Comparison of ENCODE assay signal across 8 cellular contexts in the genomic region with DNA sequence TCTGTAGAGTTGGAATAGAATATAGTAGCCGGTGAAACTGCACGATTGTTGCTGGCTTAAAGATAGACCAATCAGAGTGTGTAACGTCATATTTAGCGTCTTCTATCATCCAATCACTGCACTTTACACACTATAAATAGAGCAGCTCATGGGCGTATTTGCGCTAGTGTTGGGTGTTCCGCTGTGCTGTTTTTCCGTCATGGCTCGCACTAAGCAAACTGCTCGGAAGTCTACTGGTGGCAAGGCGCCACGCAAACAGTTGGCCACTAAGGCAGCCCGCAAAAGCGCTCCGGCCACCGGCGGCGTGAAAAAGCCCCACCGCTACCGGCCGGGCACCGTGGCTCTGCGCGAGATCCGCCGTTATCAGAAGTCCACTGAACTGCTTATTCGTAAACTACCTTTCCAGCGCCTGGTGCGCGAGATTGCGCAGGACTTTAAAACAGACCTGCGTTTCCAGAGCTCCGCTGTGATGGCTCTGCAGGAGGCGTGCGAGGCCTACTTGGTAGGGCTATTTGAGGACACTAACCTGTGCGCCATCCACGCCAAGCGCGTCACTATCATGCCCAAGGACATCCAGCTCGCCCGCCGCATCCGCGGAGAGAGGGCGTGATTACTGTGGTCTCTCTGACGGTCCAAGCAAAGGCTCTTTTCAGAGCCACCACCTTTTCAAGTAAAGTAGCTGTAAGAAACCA. TPM values are rescaled to one million over a fixed set of nuclear protein-coding genes. Genes with fewer than 3 reads are reported as not detected.
DNase-seq lines count a peak whose midpoint lies in the region; FAIRE-seq lines count a peak whose summit lies in the region.

No MANE protein-coding gene starts in this region.

- H4K91ac ChIP-seq in neuronal stem cell (ENCODE audit: low read depth, low read length, poor library complexity) = no peak overlapping the region

- peak overlapping the region; percentile 75 for H3K4me3 ChIP-seq in GM23248
- peak overlapping the region; percentile 54 for H3K4me3 ChIP-seq in SJSA1
- H3K4me3 ChIP-seq in neuronal stem cell (ENCODE audit: low read length in 2 of 2) = peak overlapping the region; percentile 62 to 90

- DNase-seq in ELF-1 (ENCODE audit: low read depth, low spot score) (peak; percentile 91), GM23248 (peak; percentile 92), Kasumi-1 (lab: John Stamatoyannopoulos, UW) (peak; percentile 89 to 94), SJSA1 (ENCODE audit: low read depth in 1 of 2, low spot score in 2 of 2) (peak; percentile 80 to 87), frontal cortex (ENCODE audit: low spot score in 2 of 2) (peak; percentile 78 to 80), neuronal stem cell (ENCODE audit: low spot score) (peak; percentile 78), ureter (ENCODE audit: low spot score) (peak; percentile 84)
- peak; percentile 87 for DNase-seq in activated naive CD4-positive, alpha-beta T cell treated with anti-CD3 and anti-CD28 coated beads, Interleukin-2, amount 10 ng/mL, durations not matched to agents 7 days and 5 days

- H2AFZ ChIP-seq in GM23248 (peak overlapping the region; percentile 88), neuronal stem cell (ENCODE audit: low read length) (peak overlapping the region; percentile 3)

- H3K9ac ChIP-seq in GM23248 (peak overlapping the region; percentile 89), neuronal stem cell (ENCODE audit: low read depth, low read length, poor library complexity) (peak overlapping the region; percentile 99)

- WGBS in GM23248 (ENCODE audit: low coverage in 1 of 2, low lambda C conversion rate in 2 of 2, missing lambda C conversion rate in 2 of 2), 2 experiments = 2 to 3% methylated on average over 46 of the region's 46 CpGs
- no CpG with 5 or more reads among the region's 46 CpGs for WGBS in neuronal stem cell (ENCODE audit: extremely low coverage in 2 of 2, insufficient read length in 2 of 2, insufficient replicate concordance in 1 of 2), 2 donors

- peaks cover 6% of the 10 kb centered on the region for H3K9me3 Mint-ChIP-seq in activated naive CD4-positive, alpha-beta T cell treated with anti-CD3 and anti-CD28 coated beads, Interleukin-2, amount 10 ng/mL, durations not matched to agents 7 days and 5 days

- no peak overlapping the region for H4K8ac ChIP-seq in neuronal stem cell (ENCODE audit: low read depth, low read length)

- H3K27ac ChIP-seq in GM23248 (peak overlapping the region; percentile 97), SJSA1 (peak overlapping the region; percentile 97), neuronal stem cell (replicated peaks; ENCODE audit: low read length) (peak overlapping the region; percentile 90)

- H2BK120ac ChIP-seq in neuronal stem cell (ENCODE audit: low read depth, low read length) = no peak overlapping the region

- H3K23ac ChIP-seq in neuronal stem cell (ENCODE audit: low read depth, low read length, poor library complexity) = peak overlapping the region; percentile 87

- no peaks in the 10 kb centered on the region for H3K9me2 ChIP-seq in GM23248 (ENCODE audit: insufficient read depth)

- CTCF ChIA-PET in activated naive CD4-positive, alpha-beta T cell treated with anti-CD3 and anti-CD28 coated beads, Interleukin-2, amount 10 ng/mL, durations not matched to agents 7 days and 5 days (lab: Charles Lee) = interaction anchor here (0.8 to 2.4 kb wide), 5 partner anchors 9 to 59 kb away, joined by 3 to 9 read pairs (median 3); no protein-coding TSS in a partner anchor

- H3K36me3 ChIP-seq in GM23248 (ENCODE audit: low read depth) = no peaks in the 10 kb centered on the region
- H3K36me3 ChIP-seq in SJSA1 = no peaks in the 10 kb centered on the region
- no peaks in the 10 kb centered on the region for H3K36me3 ChIP-seq in neuronal stem cell (replicated peaks in 1 of 2; ENCODE audit: control insufficient read depth in 2 of 2, insufficient read depth in 2 of 2, low read length in 2 of 2)

- peaks cover 27% of the 10 kb centered on the region; the same call in 1 of the 2 replicates for H3K4me1 ChIP-seq in GM23248 (ENCODE audit: insufficient read depth)
- peaks cover 11% of the 10 kb centered on the region for H3K4me1 ChIP-seq in SJSA1 (replicated peaks)
- peaks cover 10 to 15% of the 10 kb centered on the region in 2 donors for H3K4me1 ChIP-seq in neuronal stem cell (ENCODE audit: control insufficient read depth in 2 of 2, insufficient read depth in 1 of 2, low read depth in 1 of 2, low read length in 2 of 2)

- peak overlapping the region; percentile 100 for H3K27ac Mint-ChIP-seq in activated naive CD4-positive, alpha-beta T cell treated with anti-CD3 and anti-CD28 coated beads, Interleukin-2, amount 10 ng/mL, durations not matched to agents 7 days and 5 days

- in situ Hi-C loops in GM23248 (cut with MboI) = no loop called here

- no peaks in the 10 kb centered on the region for H3K79me1 ChIP-seq in neuronal stem cell (ENCODE audit: low read depth, low read length)

- peaks cover 28% of the 10 kb centered on the region for H3F3A ChIP-seq in GM23248 (ENCODE audit: insufficient read depth)

- peak overlapping the region; percentile 84 for H2BK5ac ChIP-seq in neuronal stem cell (ENCODE audit: low read length)

- H3K14ac ChIP-seq in neuronal stem cell (ENCODE audit: low read length) = peak overlapping the region; percentile 17

- H3K36me3 Mint-ChIP-seq in activated naive CD4-positive, alpha-beta T cell treated with anti-CD3 and anti-CD28 coated beads, Interleukin-2, amount 10 ng/mL, durations not matched to agents 7 days and 5 days = peaks cover 6% of the 10 kb centered on the region

- peak; percentile 58 for FAIRE-seq in frontal cortex (lab: Jason Lieb, UNC)

- no peak overlapping the region for H3K4ac ChIP-seq in neuronal stem cell (ENCODE audit: low read length)

- H3K27me3 Mint-ChIP-seq in activated naive CD4-positive, alpha-beta T cell treated with anti-CD3 and anti-CD28 coated beads, Interleukin-2, amount 10 ng/mL, durations not matched to agents 7 days and 5 days = no peaks in the 10 kb centered on the region

- no peak overlapping the region for H2BK15ac ChIP-seq in neuronal stem cell (ENCODE audit: low read length)

- H3K27me3 ChIP-seq in GM23248 (replicated peaks; ENCODE audit: insufficient read depth) (no peaks in the 10 kb centered on the region), SJSA1 (replicated peaks) (no peaks in the 10 kb centered on the region), neuronal stem cell (ENCODE audit: control insufficient read depth in 3 of 3, insufficient read depth in 3 of 3, low read depth in 1 of 3, low read length in 3 of 3) (no peaks in the 10 kb centered on the region)

- H4K20me1 ChIP-seq in GM23248 (ENCODE audit: insufficient read depth) = no peaks in the 10 kb centered on the region

- H3K4me3 Mint-ChIP-seq in activated naive CD4-positive, alpha-beta T cell treated with anti-CD3 and anti-CD28 coated beads, Interleukin-2, amount 10 ng/mL, durations not matched to agents 7 days and 5 days = peak overlapping the region; percentile 97

- H3K4me1 Mint-ChIP-seq in activated naive CD4-positive, alpha-beta T cell treated with anti-CD3 and anti-CD28 coated beads, Interleukin-2, amount 10 ng/mL, durations not matched to agents 7 days and 5 days = peaks cover 70% of the 10 kb centered on the region

- peak overlapping the region; percentile 84 for H3K18ac ChIP-seq in neuronal stem cell (ENCODE audit: low read length)

- no peaks in the 10 kb centered on the region for H3K79me2 ChIP-seq in GM23248 (ENCODE audit: insufficient read depth)

- H3K4me2 ChIP-seq in GM23248 (ENCODE audit: unreplicated experiment) (peak overlapping the region; percentile 93), neuronal stem cell (ENCODE audit: insufficient read depth, low read length, poor library complexity, severe bottlenecking) (peak overlapping the region; percentile 95)

- H3K9me3 ChIP-seq in GM23248 (ENCODE audit: low read depth) = no peaks in the 10 kb centered on the region
- H3K9me3 ChIP-seq in SJSA1 (replicated peaks) = no peaks in the 10 kb centered on the region
- no peaks in the 10 kb centered on the region for H3K9me3 ChIP-seq in neuronal stem cell (replicated peaks in 1 of 2; ENCODE audit: control insufficient read depth in 2 of 2, insufficient read depth in 1 of 2, low read depth in 1 of 2, low read length in 2 of 2)

- H2AK5ac ChIP-seq in neuronal stem cell (ENCODE audit: low read depth, low read length) = no peak overlapping the region

- no peak overlapping the region for H2BK12ac ChIP-seq in neuronal stem cell (ENCODE audit: low read length)

RNA-seq across cellular contexts. Expression of a gene that starts 57.8 kb away (rescaled TPM):
- total RNA-seq in GM23248 (2014; rRNA removed; shearing (Covaris generic)) = 5.9 and 7.6 TPM in 2 replicates
- polyA plus RNA-seq in GM23248 (2016; fragmentation: Nextera tagmentation; extraction: Ambion mirVana) = 6.5 and 7.3 TPM in 2 replicates
- total RNA-seq in SJSA1 (2014; rRNA removed; shearing (Covaris generic)) = 7.0 and 7.2 TPM in 2 replicates
- total RNA-seq in frontal cortex (0.41 TPM), ureter (20.2 TPM)
- 0.10 TPM for polyA plus RNA-seq in neuronal stem cell (2013, experiment 1 of 2)
- 0.10 TPM for polyA plus RNA-seq in neuronal stem cell (2013, experiment 2 of 2)

Comparison
In these comparisons a context has a peak if more than half of its experiments do, and no peak if none do; other contexts are left out.
1. Peak in every context shown above with its lines: DNase-seq, H3K4me3 ChIP-seq and H3K27ac ChIP-seq.